ENCODE assay signal across 30 cellular contexts in the genomic region with DNA sequence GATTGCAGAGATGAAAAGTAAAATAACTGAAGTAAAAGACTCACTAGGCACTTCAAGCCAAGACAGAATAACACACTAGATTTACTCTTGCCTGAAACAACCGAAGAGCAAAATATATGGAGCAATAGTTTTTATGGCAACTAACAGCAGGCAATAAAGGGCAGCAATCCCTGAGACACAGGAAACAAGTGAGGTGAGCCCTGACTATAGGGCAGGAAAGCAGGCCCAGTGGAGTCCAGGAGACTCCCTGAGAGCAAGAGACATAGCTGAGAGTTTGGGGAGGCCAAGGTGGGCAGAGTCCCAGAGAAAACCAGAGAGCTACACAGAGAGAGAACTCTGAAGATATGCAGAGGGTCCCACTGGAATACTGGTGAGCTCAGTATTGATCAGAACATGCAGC. TPM values are rescaled to one million over a fixed set of nuclear protein-coding genes. Genes with fewer than 3 reads are reported as not detected.
"Had no signal": no experiment of that assay in that cellular context is flagged by ENCODE, and none has a peak within 500 bp of the region (broad histone marks: within the 10 kb centered on the region; RNA-seq: fewer than 3 reads in every experiment).

No MANE protein-coding gene starts in this region.

- H3K4me1 Mint-ChIP-seq: activated CD4-positive, alpha-beta T cell treated with anti-CD3 and anti-CD28 coated beads, Interleukin-2, amount 10 ng/mL, durations not matched to agents 7 days and 5 days; T-helper 17 cell had no signal

- ATAC-seq: activated naive CD4-positive, alpha-beta T cell treated with anti-CD3 and anti-CD28 coated beads, Interleukin-2, amount 50 U/mL, for 72 hours; activated naive CD8-positive, alpha-beta T cell treated with anti-CD3 and anti-CD28 coated beads, Interleukin-2, amount 50 U/mL, for 24 hours; body of pancreas; T-helper 17 cell had no signal

- H3K27me3 Mint-ChIP-seq: activated CD4-positive, alpha-beta memory T cell treated with anti-CD3 and anti-CD28 coated beads for 36 hours; activated CD4-positive, alpha-beta T cell treated with anti-CD3 and anti-CD28 coated beads, Interleukin-2, amount 10 ng/mL, durations not matched to agents 7 days and 5 days; activated naive CD8-positive, alpha-beta T cell treated with anti-CD3 and anti-CD28 coated beads, Interleukin-2, amount 50 U/mL, for 24 hours; T-helper 17 cell had no signal

- H3K27me3 ChIP-seq: ascending aorta, body of pancreas had no signal

- H3K4me3 Mint-ChIP-seq: activated CD4-positive, alpha-beta memory T cell treated with anti-CD3 and anti-CD28 coated beads for 36 hours; activated CD4-positive, alpha-beta T cell treated with anti-CD3 and anti-CD28 coated beads, Interleukin-2, amount 10 ng/mL, durations not matched to agents 7 days and 5 days; activated naive CD8-positive, alpha-beta T cell treated with anti-CD3 and anti-CD28 coated beads, Interleukin-2, amount 50 U/mL, for 24 hours; activated T-helper 1 cell treated with anti-CD3 and anti-CD28 coated beads, Interleukin-12 subunit alpha, Interleukin-12 subunit beta, Interleukin-2, Interleukin-4 antibody, amounts not matched to agents 30 ng/mL and 10 ng/mL and 1 ng/mL, durations not matched to agents 14 hours and 24 hours and 36 hours; T-helper 17 cell had no signal

- H3K27ac Mint-ChIP-seq: activated CD4-positive, alpha-beta memory T cell treated with anti-CD3 and anti-CD28 coated beads for 36 hours; activated CD4-positive, alpha-beta T cell treated with anti-CD3 and anti-CD28 coated beads, Interleukin-2, amount 10 ng/mL, durations not matched to agents 7 days and 5 days; activated naive CD8-positive, alpha-beta T cell treated with anti-CD3 and anti-CD28 coated beads, Interleukin-2, amount 50 U/mL, for 24 hours; activated T-helper 1 cell treated with anti-CD3 and anti-CD28 coated beads, Interleukin-12 subunit alpha, Interleukin-12 subunit beta, Interleukin-2, Interleukin-4 antibody, amounts not matched to agents 30 ng/mL and 10 ng/mL and 1 ng/mL, durations not matched to agents 14 hours and 24 hours and 36 hours; T-helper 17 cell had no signal

- H3K9me3 ChIP-seq: ascending aorta, body of pancreas had no signal

- H3K27ac ChIP-seq: ascending aorta, body of pancreas, VCaP had no signal

- H3K9me3 Mint-ChIP-seq: activated CD4-positive, alpha-beta memory T cell treated with anti-CD3 and anti-CD28 coated beads for 36 hours; activated CD4-positive, alpha-beta T cell treated with anti-CD3 and anti-CD28 coated beads, Interleukin-2, amount 10 ng/mL, durations not matched to agents 7 days and 5 days; activated naive CD4-positive, alpha-beta T cell treated with anti-CD3 and anti-CD28 coated beads, Interleukin-2, amount 50 U/mL, for 72 hours; activated naive CD8-positive, alpha-beta T cell treated with anti-CD3 and anti-CD28 coated beads, Interleukin-2, amount 50 U/mL, for 24 hours; activated T-helper 1 cell treated with anti-CD3 and anti-CD28 coated beads, Interleukin-12 subunit alpha, Interleukin-12 subunit beta, Interleukin-2, Interleukin-4 antibody, amounts not matched to agents 30 ng/mL and 10 ng/mL and 1 ng/mL, durations not matched to agents 14 hours and 24 hours and 36 hours had no signal

- DNase-seq: activated CD4-positive, alpha-beta memory T cell treated with anti-CD3 and anti-CD28 coated beads for 36 hours; activated CD4-positive, alpha-beta T cell treated with anti-CD3 and anti-CD28 coated beads, Interleukin-2, amount 10 ng/mL, durations not matched to agents 7 days and 5 days; activated CD4-positive, CD25-positive, alpha-beta regulatory T cell; activated CD8-positive, alpha-beta memory T cell treated with anti-CD3 and anti-CD28 coated beads, Interleukin-2, amount 50 U/mL, for 4 hours; activated effector memory CD4-positive, alpha-beta T cell treated with anti-CD3 and anti-CD28 coated beads, Interleukin-2, amount 50 U/mL, for 16 hours; activated naive CD4-positive, alpha-beta T cell treated with Interleukin-2 at 50 U/mL for 16 hours; activated naive CD8-positive, alpha-beta T cell treated with anti-CD3 and anti-CD28 coated beads, Interleukin-2, amount 50 U/mL, for 24 hours; amniotic stem cell; body of pancreas; central memory CD4-positive, alpha-beta T cell; Kasumi-1; KBM-7; NCI-H1048; NCI-H146; NCI-H1930; NCI-H2171; NCI-H226; NCI-H510A; NCI-H526 treated with DMSO at 0.1 percent for 48 hours; NCI-H82; NK-92 treated with Interleukin-12 subunit alpha and Interleukin-12 subunit beta, amount 100 ng/mL, for 24 hours; SHP77; T-helper 17 cell; T1000 had no signal

- H3K4me3 ChIP-seq: ascending aorta, body of pancreas had no signal

- H3K4me1 ChIP-seq: ascending aorta, body of pancreas had no signal

RNA-seq across cellular contexts. Expression of a gene that starts 34.4 kb away (rescaled TPM):
- total RNA-seq: activated CD4-positive, alpha-beta memory T cell treated with anti-CD3 and anti-CD28 coated beads for 36 hours; activated CD4-positive, alpha-beta T cell treated with anti-CD3 and anti-CD28 coated beads, Interleukin-2, amount 10 ng/mL, durations not matched to agents 7 days and 5 days; activated naive CD4-positive, alpha-beta T cell treated with anti-CD3 and anti-CD28 coated beads, Interleukin-2, amount 50 U/mL, for 72 hours; activated T-helper 1 cell treated with anti-CD3 and anti-CD28 coated beads, Interleukin-12 subunit alpha, Interleukin-12 subunit beta, Interleukin-2, Interleukin-4 antibody, amounts not matched to agents 30 ng/mL and 10 ng/mL and 1 ng/mL, durations not matched to agents 14 hours and 24 hours and 36 hours; ascending aorta; bronchial epithelial cell; SK-MEL-5; T-helper 17 cell had no signal
